In the genomic region with DNA sequence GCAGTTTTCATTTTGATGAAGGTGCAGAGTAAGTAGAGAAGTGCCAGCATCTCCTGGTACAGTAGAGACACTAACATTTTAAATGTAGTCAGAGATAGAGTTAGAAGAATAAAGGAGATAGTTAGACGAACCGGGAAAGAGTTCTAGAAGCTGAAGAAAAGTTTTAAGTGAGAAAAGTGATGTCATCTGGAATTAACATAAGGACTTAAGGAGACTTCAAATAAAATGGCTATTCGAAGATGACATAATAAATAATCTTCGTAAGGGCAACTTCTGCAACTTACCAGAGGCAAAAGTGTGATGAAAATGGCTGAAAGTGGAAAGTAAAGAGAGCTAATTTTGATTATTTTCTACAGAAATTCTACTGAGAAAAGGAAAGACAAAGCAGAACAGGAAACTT, we compare ENCODE assay signal across 35 cellular contexts. TPM values are rescaled to one million over a fixed set of nuclear protein-coding genes. Genes with fewer than 3 reads are reported as not detected.
"Had no signal": no experiment of that assay in that cellular context is flagged by ENCODE, and none has a peak within 500 bp of the region (broad histone marks: within the 10 kb centered on the region; RNA-seq: fewer than 3 reads in every experiment).

No MANE protein-coding gene starts in this region.

- H3K4me3 ChIP-seq: ovary, psoas muscle, skin epidermis, smooth muscle cell, spleen, suprapubic skin, testis, tibial artery, transverse colon, upper lobe of right lung, uterus had no signal

- H3K9ac ChIP-seq: parathyroid adenoma had no signal

- H3K27me3 ChIP-seq: neutrophil, ovary, spleen, suprapubic skin, testis, tibial artery, transverse colon, upper lobe of right lung, uterus had no signal

- H3K9me3 ChIP-seq: neutrophil, ovary, psoas muscle, spleen, suprapubic skin, testis, tibial artery, transverse colon, upper lobe of right lung, uterus had no signal

- H3K4me2 ChIP-seq: smooth muscle cell had no signal

- H2AFZ ChIP-seq: parathyroid adenoma had no signal

- H3K4me1 ChIP-seq: parathyroid adenoma, spleen, testis, tibial artery, transverse colon, upper lobe of right lung, uterus had no signal

- ATAC-seq: naive thymus-derived CD8-positive, alpha-beta T cell; natural killer cell treated with Interleukin-12 subunit alpha and Interleukin-12 subunit beta and Interleukin-15 and Interleukin-18, amount 100 ng/mL, for 72 hours; psoas muscle; right cardiac atrium; sciatic nerve; stimulated activated memory B cell treated with anti-CD40 and anti-IgM and Interleukin-4, amounts not matched to agents 10 μg/mL and 1 μg/mL and 100 μg/mL, for 72 hours; stimulated activated naive CD8-positive, alpha-beta T cell treated with anti-CD3 and anti-CD28 coated beads, Interleukin-15, amount 100 ng/mL, for 72 hours; stimulated activated naive CD8-positive, alpha-beta T cell treated with anti-CD3 and anti-CD28 coated beads, Interleukin-15, Interleukin-2, amounts not matched to agents 100 U/mL and 50 U/mL, for 24 hours; upper lobe of right lung had no signal

- H3K36me3 ChIP-seq: neutrophil, ovary, spleen, suprapubic skin, tibial artery, transverse colon, upper lobe of right lung, uterus had no signal

- H3K27ac ChIP-seq: neutrophil, ovary, parathyroid adenoma, psoas muscle, skin epidermis, spleen, suprapubic skin, testis, tibial artery, transverse colon, upper lobe of right lung, uterus had no signal

- H3K79me2 ChIP-seq: parathyroid adenoma had no signal

- DNase-seq: naive thymus-derived CD8-positive, alpha-beta T cell; nephron progenitor cell; nucleus accumbens; ovary; posterior cingulate gyrus; psoas muscle; right cardiac atrium; spleen; stimulated activated CD4-positive, alpha-beta T cell treated with anti-CD3 and anti-CD28 coated beads, Interleukin-12 subunit alpha, Interleukin-12 subunit beta, amount 100 ng/mL, for 4 hours; stimulated activated CD4-positive, alpha-beta T cell treated with anti-CD3 and anti-CD28 coated beads, Interleukin-1b, Interleukin-23, amount 100 ng/mL, for 48 hours; stimulated activated CD4-positive, alpha-beta T cell treated with anti-CD3 and anti-CD28 coated beads, Interleukin-4, amount 100 ng/mL, for 1 hour; stimulated activated CD4-positive, alpha-beta T cell treated with anti-CD3 and anti-CD28 coated beads, Interleukin-4, amount 100 ng/mL, for 4 hours; stimulated activated CD8-positive, alpha-beta memory T cell treated with anti-CD3 and anti-CD28 coated beads, Interleukin-4, amount 100 ng/mL, for 48 hours; stimulated activated naive CD4-positive, alpha-beta T cell; stimulated activated naive CD8-positive, alpha-beta T cell treated with anti-CD3 and anti-CD28 coated beads, Interleukin-15, amount 100 ng/mL, for 72 hours; stimulated activated naive CD8-positive, alpha-beta T cell treated with anti-CD3 and anti-CD28 coated beads, Interleukin-15, Interleukin-2, amounts not matched to agents 100 U/mL and 50 U/mL, for 24 hours; substantia nigra; testis; tibial artery; transverse colon; upper lobe of right lung; uterus had no signal

RNA-seq across cellular contexts. Expression of gene GNAT3, which starts 20.4 kb away (rescaled TPM):
- total RNA-seq: naive thymus-derived CD8-positive, alpha-beta T cell; natural killer cell treated with Interleukin-12 subunit alpha and Interleukin-12 subunit beta and Interleukin-15 and Interleukin-18, amount 100 ng/mL, for 72 hours; neural crest cell; omental fat pad; ovary; progenitor cell of endocrine pancreas; psoas muscle; renal cortical epithelial cell; right cardiac atrium; sciatic nerve; smooth muscle cell; spleen; suprapubic skin; testis; transverse colon; upper lobe of right lung; urinary bladder; uterus had no signal
- polyA plus RNA-seq: naive thymus-derived CD8-positive, alpha-beta T cell; ovary; psoas muscle; right cardiac atrium; smooth muscle cell; spleen; urinary bladder had no signal
